In genomic region chr1:30857964-30858363, GRCh38 we compare ENCODE assay signal across 1 cellular context.
TF ChIP-seq lines count a peak whose summit lies in the region.

No MANE protein-coding gene starts in this region.

TF ChIP-seq in SK-N-SH treated with all-trans-retinoic acid at 6 μM for 48 hours, 23 proteins besides CTCF, POLR2A, EP300 and RAD21 (continued from another document):
- TF ChIP-seq, protein P1, sequence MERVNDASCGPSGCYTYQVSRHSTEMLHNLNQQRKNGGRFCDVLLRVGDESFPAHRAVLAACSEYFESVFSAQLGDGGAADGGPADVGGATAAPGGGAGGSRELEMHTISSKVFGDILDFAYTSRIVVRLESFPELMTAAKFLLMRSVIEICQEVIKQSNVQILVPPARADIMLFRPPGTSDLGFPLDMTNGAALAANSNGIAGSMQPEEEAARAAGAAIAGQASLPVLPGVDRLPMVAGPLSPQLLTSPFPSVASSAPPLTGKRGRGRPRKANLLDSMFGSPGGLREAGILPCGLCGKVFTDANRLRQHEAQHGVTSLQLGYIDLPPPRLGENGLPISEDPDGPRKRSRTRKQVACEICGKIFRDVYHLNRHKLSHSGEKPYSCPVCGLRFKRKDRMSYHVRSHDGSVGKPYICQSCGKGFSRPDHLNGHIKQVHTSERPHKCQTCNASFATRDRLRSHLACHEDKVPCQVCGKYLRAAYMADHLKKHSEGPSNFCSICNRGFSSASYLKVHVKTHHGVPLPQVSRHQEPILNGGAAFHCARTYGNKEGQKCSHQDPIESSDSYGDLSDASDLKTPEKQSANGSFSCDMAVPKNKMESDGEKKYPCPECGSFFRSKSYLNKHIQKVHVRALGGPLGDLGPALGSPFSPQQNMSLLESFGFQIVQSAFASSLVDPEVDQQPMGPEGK (CRISPR knock-in tag; IDR thresholded peaks at IDR 0.05; ENCODE audit: borderline replicate concordance): no peak
- no peak for TF ChIP-seq ZFP3 (CRISPR knock-in tag; IDR thresholded peaks at IDR 0.05)
- TF ChIP-seq, protein P2, sequence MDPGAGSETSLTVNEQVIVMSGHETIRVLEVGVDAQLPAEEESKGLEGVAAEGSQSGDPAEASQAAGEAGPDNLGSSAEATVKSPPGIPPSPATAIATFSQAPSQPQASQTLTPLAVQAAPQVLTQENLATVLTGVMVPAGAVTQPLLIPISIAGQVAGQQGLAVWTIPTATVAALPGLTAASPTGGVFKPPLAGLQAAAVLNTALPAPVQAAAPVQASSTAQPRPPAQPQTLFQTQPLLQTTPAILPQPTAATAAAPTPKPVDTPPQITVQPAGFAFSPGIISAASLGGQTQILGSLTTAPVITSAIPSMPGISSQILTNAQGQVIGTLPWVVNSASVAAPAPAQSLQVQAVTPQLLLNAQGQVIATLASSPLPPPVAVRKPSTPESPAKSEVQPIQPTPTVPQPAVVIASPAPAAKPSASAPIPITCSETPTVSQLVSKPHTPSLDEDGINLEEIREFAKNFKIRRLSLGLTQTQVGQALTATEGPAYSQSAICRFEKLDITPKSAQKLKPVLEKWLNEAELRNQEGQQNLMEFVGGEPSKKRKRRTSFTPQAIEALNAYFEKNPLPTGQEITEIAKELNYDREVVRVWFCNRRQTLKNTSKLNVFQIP (CRISPR knock-in tag; IDR thresholded peaks at IDR 0.05; ENCODE audit: borderline replicate concordance, low read depth): no peak
- TF ChIP-seq, protein P3, sequence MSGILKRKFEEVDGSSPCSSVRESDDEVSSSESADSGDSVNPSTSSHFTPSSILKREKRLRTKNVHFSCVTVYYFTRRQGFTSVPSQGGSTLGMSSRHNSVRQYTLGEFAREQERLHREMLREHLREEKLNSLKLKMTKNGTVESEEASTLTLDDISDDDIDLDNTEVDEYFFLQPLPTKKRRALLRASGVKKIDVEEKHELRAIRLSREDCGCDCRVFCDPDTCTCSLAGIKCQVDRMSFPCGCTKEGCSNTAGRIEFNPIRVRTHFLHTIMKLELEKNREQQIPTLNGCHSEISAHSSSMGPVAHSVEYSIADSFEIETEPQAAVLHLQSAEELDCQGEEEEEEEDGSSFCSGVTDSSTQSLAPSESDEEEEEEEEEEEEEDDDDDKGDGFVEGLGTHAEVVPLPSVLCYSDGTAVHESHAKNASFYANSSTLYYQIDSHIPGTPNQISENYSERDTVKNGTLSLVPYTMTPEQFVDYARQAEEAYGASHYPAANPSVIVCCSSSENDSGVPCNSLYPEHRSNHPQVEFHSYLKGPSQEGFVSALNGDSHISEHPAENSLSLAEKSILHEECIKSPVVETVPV (CRISPR knock-in tag; IDR thresholded peaks at IDR 0.05): no peak
- TF ChIP-seq ESRRG (CRISPR knock-in tag; IDR thresholded peaks at IDR 0.05): no peak
- no peak for TF ChIP-seq ZNF70 (CRISPR knock-in tag; IDR thresholded peaks at IDR 0.05)
